ENCODE assay signal across 8 cellular contexts in genomic region chr19:19459707-19460251, GRCh38. TPM values are rescaled to one million over a fixed set of nuclear protein-coding genes. Genes with fewer than 3 reads are reported as not detected.
DNase-seq lines count a peak whose midpoint lies in the region; ATAC-seq, FAIRE-seq and TF ChIP-seq lines count a peak whose summit lies in the region.

No MANE protein-coding gene starts in this region.

- H3K36me3 ChIP-seq in esophagus muscularis mucosa (peaks cover 0 to 8% (median 2%) of the 10 kb centered on the region in 4 donors), psoas muscle (ENCODE audit: insufficient read depth in 1 of 2, low read depth in 1 of 2) (no peaks in the 10 kb centered on the region)

- FAIRE-seq in GM12891 (lab: Jason Lieb, UNC) (peak; percentile 91), frontal cortex (lab: Jason Lieb, UNC) (no peak)

- intact Hi-C loops in activated CD8-positive, alpha-beta T cell treated with anti-CD3 and anti-CD28 coated beads for 36 hours (cut with micrococcal nuclease): loop anchor here (5.0 kb wide), 1 partner anchor 52 kb away; the partner anchor contains the start of gene GATAD2A
- intact Hi-C loops in esophagus muscularis mucosa (cut with DNase I) (no loop called here), psoas muscle (cut with DNase I) (loop anchor here in 1 of 2 donors (5.0 kb wide), 1 partner anchor 42 kb away; no protein-coding TSS in a partner anchor)

- H3K36me3 Mint-ChIP-seq in activated CD8-positive, alpha-beta T cell treated with anti-CD3 and anti-CD28 coated beads for 36 hours (ENCODE audit: low read depth): peaks cover 26% of the 10 kb centered on the region

- H3K27ac Mint-ChIP-seq in activated CD8-positive, alpha-beta T cell treated with anti-CD3 and anti-CD28 coated beads for 36 hours: peak overlapping the region; percentile 100

- H3K4me3 ChIP-seq in esophagus muscularis mucosa: peak overlapping the region in 3 of 4 donors; percentile 5 to 28 (median 9)
- peak overlapping the region; percentile 41 for H3K4me3 ChIP-seq in psoas muscle

- H3K27ac ChIP-seq in esophagus muscularis mucosa (replicated peaks in 1 of 4) (peak overlapping the region; percentile 59 to 81 (median 68)), psoas muscle (peak overlapping the region; percentile 81)

- H3K27me3 ChIP-seq in esophagus muscularis mucosa (no peaks in the 10 kb centered on the region), psoas muscle (ENCODE audit: insufficient read depth in 3 of 3, low read length in 2 of 3) (no peaks in the 10 kb centered on the region)

- H3K9me3 ChIP-seq in esophagus muscularis mucosa (no peaks in the 10 kb centered on the region), psoas muscle (no peaks in the 10 kb centered on the region)

- TF ChIP-seq EP300 in esophagus muscularis mucosa (IDR thresholded peaks at IDR 0.05): no peak

- H3K4me1 ChIP-seq in esophagus muscularis mucosa: peaks cover 67 to 80% (median 74%) of the 10 kb centered on the region in 4 donors
- peaks cover 80% of the 10 kb centered on the region for H3K4me1 ChIP-seq in psoas muscle

- CTCF ChIA-PET in activated CD8-positive, alpha-beta T cell treated with anti-CD3 and anti-CD28 coated beads for 36 hours (lab: Charles Lee): interaction anchor here (0.8 to 2.8 kb wide), 7 partner anchors 10 to 54 kb away, joined by 3 to 7 read pairs (median 3); partner anchors contain the start of gene GATAD2A

- POLR2A ChIA-PET in activated CD8-positive, alpha-beta T cell treated with anti-CD3 and anti-CD28 coated beads for 36 hours (lab: Charles Lee): interaction anchor here (0.9 to 4.1 kb wide), 15 partner anchors 9 to 154 kb away, joined by 3 to 32 read pairs (median 6); partner anchors contain the start of genes GATAD2A, NDUFA13 and TSSK6

- H3K9me3 Mint-ChIP-seq in activated CD8-positive, alpha-beta T cell treated with anti-CD3 and anti-CD28 coated beads for 36 hours: no peaks in the 10 kb centered on the region

- peaks cover 85% of the 10 kb centered on the region for H3K4me1 Mint-ChIP-seq in activated CD8-positive, alpha-beta T cell treated with anti-CD3 and anti-CD28 coated beads for 36 hours (ENCODE audit: low read depth)

- 53% methylated on average over 8 of the region's 8 CpGs for WGBS in esophagus muscularis mucosa
- whole genome bisulfite sequencing in psoas muscle, 3 donors: 35 to 53% (median 36%) methylated on average over 8 of the region's 8 CpGs

- no peaks in the 10 kb centered on the region for H3K27me3 Mint-ChIP-seq in activated CD8-positive, alpha-beta T cell treated with anti-CD3 and anti-CD28 coated beads for 36 hours

- peak overlapping the region; percentile 89 for H3K4me3 Mint-ChIP-seq in activated CD8-positive, alpha-beta T cell treated with anti-CD3 and anti-CD28 coated beads for 36 hours

- TF ChIP-seq POLR2A in GM12891 (IDR thresholded peaks at IDR 0.05; ENCODE audit: low read depth, low read length): no peak
- no peak for TF ChIP-seq POLR2A in esophagus muscularis mucosa (IDR thresholded peaks at IDR 0.05; ENCODE audit: low read depth)

- no peak for TF ChIP-seq CTCF in activated CD8-positive, alpha-beta T cell treated with anti-CD3 and anti-CD28 coated beads for 36 hours (IDR thresholded peaks at IDR 0.05)
- TF ChIP-seq CTCF in esophagus muscularis mucosa (IDR thresholded peaks at IDR 0.05) (no peak), psoas muscle (IDR thresholded peaks at IDR 0.05) (no peak)

- no peak for DNase-seq in GM12891 (ENCODE audit: insufficient read length, low spot score)
- DNase-seq in LHCN-M2 (ENCODE audit: low read depth): peak; percentile 83
- DNase-seq in activated CD8-positive, alpha-beta T cell treated with anti-CD3 and anti-CD28 coated beads for 36 hours: peak; percentile 89
- no peak for DNase-seq in esophagus muscularis mucosa (ENCODE audit: extremely low spot score)
- peak in 1 of 2 donors; percentile 50 for DNase-seq in psoas muscle
- DNase-seq in frontal cortex (ENCODE audit: low spot score in 2 of 2): no peak
- no peak for DNase-seq in putamen (ENCODE audit: low spot score)

- peak; percentile 67 for ATAC-seq in activated CD8-positive, alpha-beta T cell treated with anti-CD3 and anti-CD28 coated beads for 36 hours
- ATAC-seq in psoas muscle: no peak
- no peak for ATAC-seq in HG03342 (IDR thresholded peaks at IDR 0.05; ENCODE audit: unreplicated experiment)

TF ChIP-seq in GM12891, 5 proteins besides CTCF, POLR2A, EP300 and RAD21:
- TF ChIP-seq TAF1 (IDR thresholded peaks at IDR 0.05; ENCODE audit: low read depth, low read length) (no peak), POLR2AphosphoS5 (IDR thresholded peaks at IDR 0.05; ENCODE audit: low read depth, low read length) (0 out of 2 replicates have a peak, but pooled peaks have one; percentile 40), SPI1 (IDR thresholded peaks at IDR 0.05; ENCODE audit: low read depth, low read length) (0 out of 2 replicates have a peak, but pooled peaks have one; percentile 18), POU2F2 (IDR thresholded peaks at IDR 0.05; ENCODE audit: low read depth, low read length) (no peak), PAX5 (IDR thresholded peaks at IDR 0.05; ENCODE audit: insufficient read depth, low read length, severe bottlenecking) (no peak)

RNA-seq across cellular contexts. Expression of gene GATAD2A, which starts 54.3 kb away (rescaled TPM):
- 24.8 TPM for polyA plus RNA-seq in GM12891 (2012; ENCODE audit: low read depth, missing spikeins)
- total RNA-seq in LHCN-M2 (2014; rRNA removed): 60.7 and 64.1 TPM in 2 replicates
- polyA plus RNA-seq in LHCN-M2 (2012): 44.2 TPM
- total RNA-seq in activated CD8-positive, alpha-beta T cell treated with anti-CD3 and anti-CD28 coated beads for 36 hours: 100 to 1,000 TPM; 132 to 136 TPM
- total RNA-seq in esophagus muscularis mucosa: 10 to 100 TPM; 34.9 to 60.5 (median 42.5) TPM
- 10 to 100 TPM; 25.3 to 65.9 (median 55.6) TPM for total RNA-seq in psoas muscle
- polyA plus RNA-seq in psoas muscle: 10 to 100 TPM; 18.5 to 43.4 (median 32.5) TPM
- total RNA-seq in frontal cortex: 7.7 TPM

RNA-seq across cellular contexts. Expression of gene TSSK6, which starts 55.6 kb away (rescaled TPM):
- polyA plus RNA-seq in GM12891 (2012; ENCODE audit: low read depth, missing spikeins): 1.2 TPM
- total RNA-seq in LHCN-M2 (2014; rRNA removed): 2.4 TPM in 2 replicates
- polyA plus RNA-seq in LHCN-M2 (2012): 1.3 TPM
- total RNA-seq in activated CD8-positive, alpha-beta T cell treated with anti-CD3 and anti-CD28 coated beads for 36 hours: 1 to 10 TPM; 3.4 to 4.9 TPM
- 1 to 10 TPM in 3 of 4 donors, under 1 TPM in 1; 0.33 to 3.7 (median 1.5) TPM for total RNA-seq in esophagus muscularis mucosa
- total RNA-seq in psoas muscle: 1 to 10 TPM in 1 of 4 donors, under 1 TPM in 2, not detected in 1; 0.50 to 1.9 (median 0.62) TPM
- 1 to 10 TPM in 2 of 3 donors, under 1 TPM in 1; 0.37 to 3.2 (median 1.4) TPM for polyA plus RNA-seq in psoas muscle
- total RNA-seq in frontal cortex: 2.4 TPM

RNA-seq across cellular contexts. Expression of gene NDUFA13, which starts 56.2 kb away (rescaled TPM):
- 397 TPM for polyA plus RNA-seq in GM12891 (2012; ENCODE audit: low read depth, missing spikeins)
- total RNA-seq in LHCN-M2 (2014; rRNA removed) (20.2 and 32.4 TPM in 2 replicates), esophagus muscularis mucosa (100 to 1,000 TPM in 2 of 4 donors, 10 to 100 TPM in 2; 75.0 to 186 (median 141) TPM), psoas muscle (100 to 1,000 TPM; 438 to 648 (median 574) TPM), frontal cortex (86.8 TPM)
- 771 TPM for polyA plus RNA-seq in LHCN-M2 (2012)
- total RNA-seq in activated CD8-positive, alpha-beta T cell treated with anti-CD3 and anti-CD28 coated beads for 36 hours: 100 to 1,000 TPM; 298 to 310 TPM
- polyA plus RNA-seq in psoas muscle: 100 to 1,000 TPM; 274 to 597 (median 487) TPM

Comparison
In these comparisons a context has a peak if more than half of its experiments do, and no peak if none do; other contexts are left out.
1. DNase-seq: peak in LHCN-M2 (single experiment) and activated CD8-positive, alpha-beta T cell treated with anti-CD3 and anti-CD28 coated beads for 36 hours (single experiment); none in GM12891 (single experiment), esophagus muscularis mucosa (single experiment), frontal cortex (0 of 2) and putamen (single experiment).